ENCODE assay signal across 18 cellular contexts in the genomic region with DNA sequence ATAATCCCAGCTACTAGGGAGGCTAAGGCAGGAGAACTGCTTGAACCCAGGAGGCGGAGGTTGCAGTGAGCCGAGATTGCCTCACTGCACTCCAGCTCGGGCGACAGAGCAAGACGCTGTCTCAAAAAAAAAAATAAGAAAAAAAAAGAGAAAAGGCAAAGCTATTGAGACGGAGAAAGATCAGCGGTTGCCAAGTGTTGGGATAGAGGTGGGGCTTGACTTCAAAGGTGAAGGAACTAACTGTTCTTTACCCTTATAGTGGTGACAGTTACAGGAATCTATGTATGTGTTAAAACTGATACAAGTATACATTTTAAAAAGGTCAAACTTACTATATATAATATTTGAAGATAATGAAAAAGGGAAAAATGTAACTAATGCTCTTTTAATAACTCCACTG. TPM values are rescaled to one million over a fixed set of nuclear protein-coding genes. Genes with fewer than 3 reads are reported as not detected.
A peak's percentile ranks its signal among the peaks of the same experiment; 100 is the strongest.
DNase-seq lines count a peak whose midpoint lies in the region; ATAC-seq, FAIRE-seq and TF ChIP-seq lines count a peak whose summit lies in the region.
"Had no signal": no experiment of that assay in that cellular context is flagged by ENCODE, and none has a peak within 500 bp of the region (broad histone marks: within the 10 kb centered on the region; RNA-seq: fewer than 3 reads in every experiment).

No MANE protein-coding gene starts in this region.

- in situ Hi-C loops in HepG2 (cut with HindIII; ENCODE audit: extremely low pct_ligation_motif_present, low pct_unique_long_range_greater_than_20kb): no loop called here

- peaks cover 55% of the 10 kb centered on the region for H3K4me1 Mint-ChIP-seq in CD8-positive, alpha-beta T cell (ENCODE audit: low read depth)
- H3K4me1 Mint-ChIP-seq in T-helper 17 cell: peaks cover 19% of the 10 kb centered on the region
- H3K4me1 Mint-ChIP-seq in naive thymus-derived CD8-positive, alpha-beta T cell: peaks cover 17 to 64% (median 47%) of the 10 kb centered on the region in 4 donors

- TF ChIP-seq EP300 in HepG2 (IDR thresholded peaks at IDR 0.05; ENCODE audit: low read depth in 2 of 2, low read length in 2 of 2) (no peak), HepG2 (CRISPR knock-in tag; IDR thresholded peaks at IDR 0.05; ENCODE audit: borderline replicate concordance) (no peak)

- WGBS in right lobe of liver (ENCODE audit: insufficient coverage, low coverage, low lambda C conversion rate, missing lambda C conversion rate): 94% methylated on average over 7 of the region's 7 CpGs
- WGBS in HepG2 (ENCODE audit: low lambda C conversion rate): 98% methylated on average over 7 of the region's 7 CpGs

- H3K4me3 ChIP-seq in right lobe of liver (no peak overlapping the region), HepG2 (replicated peaks in 1 of 3; ENCODE audit: insufficient read depth in 1 of 3, low read depth in 2 of 3, low read length in 3 of 3) (no peak overlapping the region)
- H3K4me3 ChIP-seq in CD8-positive, alpha-beta T cell (ENCODE audit: low read depth, low read length): no peak overlapping the region
- H3K4me3 ChIP-seq: A549, HAP-1, K562 had no signal

- DNase-seq in right lobe of liver: no peak
- DNase-seq in HepG2 (ENCODE audit: low spot score): no peak
- DNase-seq in CD8-positive, alpha-beta T cell: no peak
- DNase-seq in T-helper 17 cell: no peak
- DNase-seq in naive thymus-derived CD8-positive, alpha-beta T cell: no peak
- no peak for DNase-seq in stimulated activated CD4-positive, alpha-beta T cell treated with anti-CD3 and anti-CD28 coated beads, Interleukin-4, amount 100 ng/mL, for 4 hours
- DNase-seq: BE2C, DMS53, GF-D8, HFFc6 had no signal

- H3K9me3 Mint-ChIP-seq in CD8-positive, alpha-beta T cell: no peaks in the 10 kb centered on the region
- peaks cover 0 to 4% (median 0%) of the 10 kb centered on the region in 9 donors for H3K9me3 Mint-ChIP-seq in naive thymus-derived CD8-positive, alpha-beta T cell
- H3K9me3 Mint-ChIP-seq: HFFc6 had no signal

- no peak overlapping the region for H3K9ac ChIP-seq in HepG2 (ENCODE audit: insufficient read depth, low read depth, low read length)

- H4K20me1 ChIP-seq in HepG2 (ENCODE audit: insufficient read depth, low read length): 0 out of 2 replicates have a peak, but pooled peaks cover 6% of the 10 kb centered on the region

- no peaks in the 10 kb centered on the region for H3K27me3 Mint-ChIP-seq in CD8-positive, alpha-beta T cell (ENCODE audit: low read depth)
- H3K27me3 Mint-ChIP-seq in T-helper 17 cell: no peaks in the 10 kb centered on the region
- H3K27me3 Mint-ChIP-seq in naive thymus-derived CD8-positive, alpha-beta T cell: no peaks in the 10 kb centered on the region

- H2AFZ ChIP-seq in HepG2 (ENCODE audit: low read length): no peak overlapping the region

- H3K9me3 ChIP-seq in right lobe of liver (no peaks in the 10 kb centered on the region), HepG2 (ENCODE audit: low read length) (no peaks in the 10 kb centered on the region), T-helper 17 cell (ENCODE audit: control insufficient read depth, low read length, poor library complexity, severe bottlenecking) (no peaks in the 10 kb centered on the region)
- no peaks in the 10 kb centered on the region for H3K9me3 ChIP-seq in CD8-positive, alpha-beta T cell (ENCODE audit: low read length)
- H3K9me3 ChIP-seq: BE2C had no signal

- POLR2A ChIA-PET in HepG2 (lab: Yijun Ruan, JAX): no interaction called here
- POLR2A ChIA-PET in CD8-positive, alpha-beta T cell (lab: Charles Lee): interaction anchor here (0.7 to 1.2 kb wide), 2 partner anchors 14 to 305 kb away, joined by 3 to 4 read pairs; no protein-coding TSS in a partner anchor
- POLR2A ChIA-PET in naive thymus-derived CD8-positive, alpha-beta T cell (lab: Charles Lee): no interaction called here

- no peak for FAIRE-seq in HepG2 (lab: Jason Lieb, UNC)
- FAIRE-seq: A549, H1, HTR-8/SVneo, K562 had no signal

- peaks cover 0 to 20% (median 9%) of the 10 kb centered on the region in 4 donors for H3K4me1 ChIP-seq in right lobe of liver
- peaks cover 28% of the 10 kb centered on the region for H3K4me1 ChIP-seq in HepG2 (ENCODE audit: insufficient read depth, low read length)
- peaks cover 27% of the 10 kb centered on the region for H3K4me1 ChIP-seq in CD8-positive, alpha-beta T cell (ENCODE audit: insufficient read depth, low read length)
- H3K4me1 ChIP-seq: BE2C had no signal

- H3K27ac ChIP-seq in right lobe of liver (peak overlapping the region; percentile 64 to 71 (median 68)), HepG2 (ENCODE audit: extremely low read length, insufficient read depth, low read length) (no peak overlapping the region)
- no peak overlapping the region for H3K27ac ChIP-seq in CD8-positive, alpha-beta T cell (ENCODE audit: low read depth, low read length)
- H3K27ac ChIP-seq: C4-2B had no signal

- no peak for TF ChIP-seq RAD21 in HepG2 (CRISPR knock-in tag; IDR thresholded peaks at IDR 0.05)

- H3K36me3 ChIP-seq in right lobe of liver (peaks cover 0 to 15% (median 3%) of the 10 kb centered on the region in 4 donors), HepG2 (replicated peaks in 1 of 2; ENCODE audit: control insufficient read depth in 1 of 2, insufficient read depth in 2 of 2, low read length in 2 of 2) (peaks cover 4 to 32% of the 10 kb centered on the region in 2 experiments; a peak in 4 of 5 replicates)
- peaks cover 22% of the 10 kb centered on the region for H3K36me3 ChIP-seq in CD8-positive, alpha-beta T cell (ENCODE audit: insufficient read depth, low read length)
- H3K36me3 ChIP-seq: BE2C had no signal

- peak overlapping the region; percentile 66 for H3K27ac Mint-ChIP-seq in CD8-positive, alpha-beta T cell
- peak overlapping the region; percentile 79 for H3K27ac Mint-ChIP-seq in T-helper 17 cell
- H3K27ac Mint-ChIP-seq in naive thymus-derived CD8-positive, alpha-beta T cell: peak overlapping the region in 6 of 10 donors; percentile 29 to 89 (median 54)

- H3K4me3 Mint-ChIP-seq in CD8-positive, alpha-beta T cell: no peak overlapping the region
- H3K4me3 Mint-ChIP-seq in T-helper 17 cell: no peak overlapping the region
- H3K4me3 Mint-ChIP-seq in naive thymus-derived CD8-positive, alpha-beta T cell: peak overlapping the region; percentile 16 to 72 (median 58)
- H3K4me3 Mint-ChIP-seq: HFFc6 had no signal

- TF ChIP-seq CTCF in right lobe of liver (IDR thresholded peaks at IDR 0.05): no peak
- TF ChIP-seq CTCF in HepG2 (CRISPR knock-in tag; IDR thresholded peaks at IDR 0.05): no peak
- TF ChIP-seq CTCF in CD8-positive, alpha-beta T cell (IDR thresholded peaks at IDR 0.05): no peak

- no TSS peak for BruUV-seq in HepG2 (replicated peaks; lab: Mats Ljungman, UMichigan)

- no peak overlapping the region for H3K4me2 ChIP-seq in HepG2 (ENCODE audit: low read depth, low read length)
- H3K4me2 ChIP-seq: A549 had no signal

- H3K79me2 ChIP-seq in HepG2 (ENCODE audit: insufficient read depth, low read length): peaks cover 38% of the 10 kb centered on the region

- ATAC-seq in right lobe of liver (no peak), HepG2 (no peak), T-helper 17 cell (no peak), HG03025 (IDR thresholded peaks at IDR 0.05; ENCODE audit: low FRiP score, unreplicated experiment) (no peak), HG03342 (IDR thresholded peaks at IDR 0.05; ENCODE audit: unreplicated experiment) (no peak)
- peak; percentile 31 for ATAC-seq in CD8-positive, alpha-beta T cell
- peak in 1 of 2 donors; percentile 68 for ATAC-seq in naive thymus-derived CD8-positive, alpha-beta T cell
- ATAC-seq: A549, K562 had no signal

- no peak for TF ChIP-seq POLR2A in right lobe of liver (IDR thresholded peaks at IDR 0.05)
- TF ChIP-seq POLR2A in HepG2 (IDR thresholded peaks at IDR 0.05; ENCODE audit: insufficient read depth in 1 of 2, low read depth in 2 of 2, low read length in 2 of 2): no peak

- CTCF ChIA-PET in HepG2 (lab: Yijun Ruan, JAX; ENCODE audit: low intra/inter-chr PET ratio, low total read pairs): no interaction called here
- CTCF ChIA-PET in CD8-positive, alpha-beta T cell (lab: Charles Lee): no interaction called here

- intact Hi-C loops in right lobe of liver (cut with DNase I): no loop called here
- intact Hi-C loops in HepG2 (cut with micrococcal nuclease; ENCODE audit: unreplicated experiment): no loop called here
- intact Hi-C loops in CD8-positive, alpha-beta T cell (cut with DNase I, micrococcal nuclease): no loop called here

- H3K36me3 Mint-ChIP-seq in CD8-positive, alpha-beta T cell: peaks cover 58% of the 10 kb centered on the region
- H3K36me3 Mint-ChIP-seq in T-helper 17 cell (ENCODE audit: low read depth): peaks cover 5% of the 10 kb centered on the region
- H3K36me3 Mint-ChIP-seq in naive thymus-derived CD8-positive, alpha-beta T cell: peaks cover 11 to 73% (median 30%) of the 10 kb centered on the region in 3 donors

- no peaks in the 10 kb centered on the region for H3K27me3 ChIP-seq in right lobe of liver
- no peaks in the 10 kb centered on the region for H3K27me3 ChIP-seq in HepG2 (ENCODE audit: control insufficient read depth in 1 of 2, insufficient read depth in 2 of 2, low read length in 2 of 2)
- H3K27me3 ChIP-seq in CD8-positive, alpha-beta T cell (ENCODE audit: insufficient read depth, low read length): no peaks in the 10 kb centered on the region
- H3K27me3 ChIP-seq: BE2C had no signal

RNA-seq across cellular contexts. Expression of a gene that starts 22.5 kb away (rescaled TPM):
- total RNA-seq in right lobe of liver (10 to 100 TPM in 3 of 6 experiments, 1 to 10 TPM in 3; 8.6 to 13.1 (median 10.6) TPM), HepG2 (2016; rRNA removed; fragmentation: Illumina TruSeq; extraction: Trizol) (17.4 and 17.6 TPM in 2 replicates), T-helper 17 cell (10 to 100 TPM; 39.8 to 41.1 TPM)
- total RNA-seq in HepG2 (2016; cell fraction: cytosol; rRNA removed; fragmentation: Illumina TruSeq; extraction: Trizol; ENCODE audit: low read depth): 12.5 and 13.3 TPM in 2 replicates
- 16.4 and 16.6 TPM in 2 replicates for total RNA-seq in HepG2 (2016; cell fraction: insoluble cytoplasmic fraction; rRNA removed; fragmentation: Illumina TruSeq; extraction: Trizol)
- 11.1 and 12.6 TPM in 2 replicates for total RNA-seq in HepG2 (2016; cell fraction: membrane; rRNA removed; fragmentation: Illumina TruSeq; extraction: Trizol)
- total RNA-seq in HepG2 (2016; cell fraction: nucleus; rRNA removed; fragmentation: Illumina TruSeq; extraction: Trizol): 16.3 and 23.4 TPM in 2 replicates
- polyA plus RNA-seq in HepG2 (2011; rRNA removed): 17.9 and 21.7 TPM in 2 replicates
- 7.2 and 10.1 TPM in 2 replicates for polyA plus RNA-seq in HepG2 (2011; cell fraction: cytosol; rRNA removed)
- 15.4 and 16.5 TPM in 2 replicates for polyA plus RNA-seq in HepG2 (2011; cell fraction: nucleus; rRNA removed)
- 11.1 TPM in 2 replicates for polyA plus RNA-seq in HepG2 (2012)
- polyA plus RNA-seq in HepG2 (2016; cell fraction: cytosol; fragmentation: Illumina TruSeq; extraction: Trizol; ENCODE audit: low read depth): 0.67 and 0.76 TPM in 2 replicates
- 12.2 and 12.9 TPM in 2 replicates for polyA plus RNA-seq in HepG2 (2016; cell fraction: insoluble cytoplasmic fraction; fragmentation: Illumina TruSeq; extraction: Trizol; ENCODE audit: low read depth)
- polyA plus RNA-seq in HepG2 (2016; cell fraction: membrane; fragmentation: Illumina TruSeq; extraction: Trizol; ENCODE audit: low read depth): 2.9 and 3.1 TPM in 2 replicates
- polyA plus RNA-seq in HepG2 (2016; cell fraction: nucleus; fragmentation: Illumina TruSeq; extraction: Trizol; ENCODE audit: insufficient read depth, low read depth): 19.8 and 23.6 TPM in 2 replicates
- 24.1 and 55.5 TPM in 2 replicates for polyA minus RNA-seq in HepG2 (2011; rRNA and poly(A)+ RNA removed; ENCODE audit: low replicate concordance)
- polyA minus RNA-seq in HepG2 (2011; cell fraction: cytosol; rRNA and poly(A)+ RNA removed): 12.3 and 16.3 TPM in 2 replicates
- 44.9 and 47.9 TPM in 2 replicates for polyA minus RNA-seq in HepG2 (2011; cell fraction: nucleus; rRNA and poly(A)+ RNA removed)
- 10 to 100 TPM; 21.5 to 29.6 TPM for total RNA-seq in CD8-positive, alpha-beta T cell
- total RNA-seq in naive thymus-derived CD8-positive, alpha-beta T cell: 10 to 100 TPM; 70.7 to 71.9 TPM
- 10 to 100 TPM; 15.3 to 28.5 (median 17.5) TPM for polyA plus RNA-seq in naive thymus-derived CD8-positive, alpha-beta T cell

RNA-seq across cellular contexts. Expression of a gene that starts 54.1 kb away (rescaled TPM):
- total RNA-seq in right lobe of liver: 1 to 10 TPM in 5 of 6 experiments, under 1 TPM in 1; 0.81 to 5.0 (median 2.8) TPM
- total RNA-seq in HepG2 (2016; rRNA removed; fragmentation: Illumina TruSeq; extraction: Trizol): 4.2 and 6.9 TPM in 2 replicates
- 20.7 and 22.5 TPM in 2 replicates for total RNA-seq in HepG2 (2016; cell fraction: cytosol; rRNA removed; fragmentation: Illumina TruSeq; extraction: Trizol; ENCODE audit: low read depth)
- total RNA-seq in HepG2 (2016; cell fraction: insoluble cytoplasmic fraction; rRNA removed; fragmentation: Illumina TruSeq; extraction: Trizol): 3.7 and 4.5 TPM in 2 replicates
- 19.0 and 22.0 TPM in 2 replicates for total RNA-seq in HepG2 (2016; cell fraction: membrane; rRNA removed; fragmentation: Illumina TruSeq; extraction: Trizol)
- 3.8 and 4.8 TPM in 2 replicates for total RNA-seq in HepG2 (2016; cell fraction: nucleus; rRNA removed; fragmentation: Illumina TruSeq; extraction: Trizol)
- polyA plus RNA-seq in HepG2 (2011; rRNA removed): 1.6 and 2.3 TPM in 2 replicates
- polyA plus RNA-seq in HepG2 (2011; cell fraction: cytosol; rRNA removed): 2.0 and 2.1 TPM in 2 replicates
- polyA plus RNA-seq in HepG2 (2011; cell fraction: nucleus; rRNA removed): 1.2 and 1.7 TPM in 2 replicates
- 0.85 and 1.5 TPM in 2 replicates for polyA plus RNA-seq in HepG2 (2012)
- polyA plus RNA-seq in HepG2 (2016; cell fraction: cytosol; fragmentation: Illumina TruSeq; extraction: Trizol; ENCODE audit: low read depth): 1.7 and 2.4 TPM in 2 replicates
- polyA plus RNA-seq in HepG2 (2016; cell fraction: insoluble cytoplasmic fraction; fragmentation: Illumina TruSeq; extraction: Trizol; ENCODE audit: low read depth): 3.3 and 4.8 TPM in 2 replicates
- 3.4 and 3.5 TPM in 2 replicates for polyA plus RNA-seq in HepG2 (2016; cell fraction: membrane; fragmentation: Illumina TruSeq; extraction: Trizol; ENCODE audit: low read depth)
- polyA plus RNA-seq in HepG2 (2016; cell fraction: nucleus; fragmentation: Illumina TruSeq; extraction: Trizol; ENCODE audit: insufficient read depth, low read depth): 2.3 and 3.1 TPM in 2 replicates
- polyA minus RNA-seq in HepG2 (2011; rRNA and poly(A)+ RNA removed; ENCODE audit: low replicate concordance): 3.0 and 67.6 TPM in 2 replicates
- polyA minus RNA-seq in HepG2 (2011; cell fraction: cytosol; rRNA and poly(A)+ RNA removed): 4.3 and 5.3 TPM in 2 replicates
- 3.3 and 5.2 TPM in 2 replicates for polyA minus RNA-seq in HepG2 (2011; cell fraction: nucleus; rRNA and poly(A)+ RNA removed)
- 1 to 10 TPM; 6.9 to 8.8 TPM for total RNA-seq in CD8-positive, alpha-beta T cell
- 10 to 100 TPM; 10.3 to 10.8 TPM for total RNA-seq in T-helper 17 cell
- 1 to 10 TPM; 1.8 to 1.9 TPM for total RNA-seq in naive thymus-derived CD8-positive, alpha-beta T cell
- 1 to 10 TPM; 2.5 to 4.7 (median 3.1) TPM for polyA plus RNA-seq in naive thymus-derived CD8-positive, alpha-beta T cell

Comparison
In these comparisons a context has a peak if more than half of its experiments do, and no peak if none do; other contexts are left out.
1. H3K27ac ChIP-seq: peak in right lobe of liver (3 of 3); none in HepG2 (single experiment) and CD8-positive, alpha-beta T cell (single experiment).
2. H3K4me3 Mint-ChIP-seq: peak in naive thymus-derived CD8-positive, alpha-beta T cell (10 of 10); none in CD8-positive, alpha-beta T cell (single experiment) and T-helper 17 cell (single experiment).
3. Peak in every context shown above with its lines, with median percentiles within 50 percentile points of each other: H3K27ac Mint-ChIP-seq.